In the genomic region with DNA sequence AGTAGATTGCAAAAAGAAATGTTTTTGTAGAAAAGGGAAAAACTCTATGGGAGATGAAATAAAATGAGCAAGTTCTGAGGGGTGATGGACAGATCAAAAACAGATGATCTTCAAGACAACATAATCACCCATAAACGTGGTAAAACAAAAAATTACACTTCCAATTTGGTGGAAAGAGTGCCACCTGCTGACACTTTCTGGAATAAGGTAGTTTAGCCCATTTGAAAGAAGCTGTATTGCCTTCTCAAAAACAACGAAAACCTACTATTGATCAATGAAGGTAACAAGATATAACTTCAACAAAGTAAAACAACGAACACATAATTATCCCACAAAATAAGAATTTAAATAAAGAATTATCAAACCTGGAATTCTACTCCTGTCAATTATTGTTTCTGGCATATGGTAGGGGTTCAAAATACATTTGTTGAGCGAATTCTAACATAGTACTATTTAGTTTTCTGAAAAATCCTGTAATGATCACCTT, we compare ENCODE assay signal across 9 cellular contexts. TPM values are rescaled to one million over a fixed set of nuclear protein-coding genes. Genes with fewer than 3 reads are reported as not detected.
A peak's percentile ranks its signal among the peaks of the same experiment; 100 is the strongest.
DNase-seq lines count a peak whose midpoint lies in the region; ATAC-seq, FAIRE-seq and TF ChIP-seq lines count a peak whose summit lies in the region.
"Had no signal": no experiment of that assay in that cellular context is flagged by ENCODE, and none has a peak within 500 bp of the region (broad histone marks: within the 10 kb centered on the region; RNA-seq: fewer than 3 reads in every experiment).

No MANE protein-coding gene starts in this region.

- intact Hi-C loops in psoas muscle (cut with DNase I): loop anchor here in 1 of 2 donors (5.0 to 10.0 kb wide), 3 partner anchors 210 to 817 kb away; no protein-coding TSS in a partner anchor

- DNase-seq in GM18507 (ENCODE audit: extremely low spot score, insufficient read length, low read depth): no peak
- peak; percentile 58 for DNase-seq in NCI-H748 (lab: John Stamatoyannopoulos, UW; ENCODE audit: unreplicated experiment)
- DNase-seq in activated CD8-positive, alpha-beta memory T cell treated with anti-CD3 and anti-CD28 coated beads, Interleukin-2, amount 10 ng/mL, durations not matched to agents 7 days and 5 days: peak; percentile 69
- peak; percentile 57 for DNase-seq in fibroblast of gingiva (ENCODE audit: low read depth)
- no peak for DNase-seq in psoas muscle

- ATAC-seq in activated CD8-positive, alpha-beta memory T cell treated with anti-CD3 and anti-CD28 coated beads, Interleukin-2, amount 10 ng/mL, durations not matched to agents 7 days and 5 days: no peak
- no peak for ATAC-seq in psoas muscle
- no peak for ATAC-seq in GM21717 (IDR thresholded peaks at IDR 0.05; ENCODE audit: unreplicated experiment)
- no peak for ATAC-seq in GM21786 (IDR thresholded peaks at IDR 0.05; ENCODE audit: unreplicated experiment)

- 34 to 39% (median 35%) methylated on average over 4 of the region's 4 CpGs for WGBS in psoas muscle, 3 donors

- H3K4me3 ChIP-seq in BLaER1 treated with 17β-estradiol and CSF1 and Interleukin-3, amounts not matched to agents 10 nM and 100 nM: peak overlapping the region in 3 of 10 experiments; percentile 14 to 75 (median 74); a peak in 2 of 20 replicates
- H3K4me3 ChIP-seq in psoas muscle: no peak overlapping the region

- H3K36me3 ChIP-seq in BLaER1 treated with 17β-estradiol and CSF1 and Interleukin-3, amounts not matched to agents 10 nM and 100 nM: peaks cover 13 to 37% (median 21%) of the 10 kb centered on the region in 11 experiments
- peaks cover 0 to 14% of the 10 kb centered on the region in 2 donors for H3K36me3 ChIP-seq in psoas muscle (ENCODE audit: insufficient read depth in 1 of 2, low read depth in 1 of 2)

- peaks cover 0 to 25% (median 9%) of the 10 kb centered on the region in 11 experiments; a peak in 9 of 22 replicates for H4K20me1 ChIP-seq in BLaER1 treated with 17β-estradiol and CSF1 and Interleukin-3, amounts not matched to agents 10 nM and 100 nM

- no peak overlapping the region for H3K27ac Mint-ChIP-seq in activated CD8-positive, alpha-beta memory T cell treated with anti-CD3 and anti-CD28 coated beads, Interleukin-2, amount 10 ng/mL, durations not matched to agents 7 days and 5 days
- H3K27ac Mint-ChIP-seq: T-helper 1 cell treated with Interleukin-12 subunit alpha and Interleukin-12 subunit beta and Interleukin-4 antibody, amounts not matched to agents 30 μg/mL and 1 μg/mL, for 36 hours had no signal

- H3K36me3 Mint-ChIP-seq in activated CD8-positive, alpha-beta memory T cell treated with anti-CD3 and anti-CD28 coated beads, Interleukin-2, amount 10 ng/mL, durations not matched to agents 7 days and 5 days: peaks cover 11% of the 10 kb centered on the region

- peak; percentile 69 for TF ChIP-seq CTCF in psoas muscle (IDR thresholded peaks at IDR 0.05)

- H3K9ac ChIP-seq in BLaER1 treated with 17β-estradiol and CSF1 and Interleukin-3, amounts not matched to agents 10 nM and 100 nM: peak overlapping the region in 5 of 11 experiments; percentile 1 to 91 (median 47); a peak in 6 of 22 replicates

- H3K4me1 Mint-ChIP-seq in activated CD8-positive, alpha-beta memory T cell treated with anti-CD3 and anti-CD28 coated beads, Interleukin-2, amount 10 ng/mL, durations not matched to agents 7 days and 5 days: peaks cover 49% of the 10 kb centered on the region

- peak overlapping the region; percentile 35 to 97 (median 92); a peak in 21 of 22 replicates for H3K4me2 ChIP-seq in BLaER1 treated with 17β-estradiol and CSF1 and Interleukin-3, amounts not matched to agents 10 nM and 100 nM

- peak; percentile 88 for FAIRE-seq in GM18507 (lab: Jason Lieb, UNC)

- no peaks in the 10 kb centered on the region for H3K9me3 ChIP-seq in BLaER1 treated with 17β-estradiol and CSF1 and Interleukin-3, amounts not matched to agents 10 nM and 100 nM (replicated peaks in 1 of 11)
- H3K9me3 ChIP-seq in psoas muscle: no peaks in the 10 kb centered on the region

- no peaks in the 10 kb centered on the region for H3K9me3 Mint-ChIP-seq in activated CD8-positive, alpha-beta memory T cell treated with anti-CD3 and anti-CD28 coated beads, Interleukin-2, amount 10 ng/mL, durations not matched to agents 7 days and 5 days (ENCODE audit: low read depth)
- H3K9me3 Mint-ChIP-seq: T-helper 1 cell treated with Interleukin-12 subunit alpha and Interleukin-12 subunit beta and Interleukin-4 antibody, amounts not matched to agents 30 μg/mL and 1 μg/mL, for 36 hours had no signal

- no peaks in the 10 kb centered on the region for H3K27me3 Mint-ChIP-seq in activated CD8-positive, alpha-beta memory T cell treated with anti-CD3 and anti-CD28 coated beads, Interleukin-2, amount 10 ng/mL, durations not matched to agents 7 days and 5 days

- peaks cover 35 to 63% (median 50%) of the 10 kb centered on the region in 10 experiments for H3K4me1 ChIP-seq in BLaER1 treated with 17β-estradiol and CSF1 and Interleukin-3, amounts not matched to agents 10 nM and 100 nM
- H3K4me1 ChIP-seq in psoas muscle: peaks cover 23% of the 10 kb centered on the region

- no peaks in the 10 kb centered on the region for H3K27me3 ChIP-seq in BLaER1 treated with 17β-estradiol and CSF1 and Interleukin-3, amounts not matched to agents 10 nM and 100 nM
- no peaks in the 10 kb centered on the region for H3K27me3 ChIP-seq in psoas muscle (ENCODE audit: insufficient read depth in 3 of 3, low read length in 2 of 3)

- CTCF ChIA-PET in activated CD8-positive, alpha-beta memory T cell treated with anti-CD3 and anti-CD28 coated beads, Interleukin-2, amount 10 ng/mL, durations not matched to agents 7 days and 5 days (lab: Charles Lee): interaction anchor here (0.6 to 8.0 kb wide), 24 partner anchors 9 to 273 kb away, joined by 3 to 105 read pairs (median 4); a partner anchor contains a TSS

- H3K4me3 Mint-ChIP-seq in activated CD8-positive, alpha-beta memory T cell treated with anti-CD3 and anti-CD28 coated beads, Interleukin-2, amount 10 ng/mL, durations not matched to agents 7 days and 5 days: no peak overlapping the region
- H3K4me3 Mint-ChIP-seq: T-helper 1 cell treated with Interleukin-12 subunit alpha and Interleukin-12 subunit beta and Interleukin-4 antibody, amounts not matched to agents 30 μg/mL and 1 μg/mL, for 36 hours had no signal

- peak overlapping the region in 3 of 11 experiments; percentile 2 to 25 (median 10); a peak in 3 of 22 replicates for H3K27ac ChIP-seq in BLaER1 treated with 17β-estradiol and CSF1 and Interleukin-3, amounts not matched to agents 10 nM and 100 nM
- H3K27ac ChIP-seq in psoas muscle: no peak overlapping the region

RNA-seq across cellular contexts. Expression of a gene that starts 2.5 kb away (rescaled TPM):
- 10 to 100 TPM; 20.6 to 21.9 TPM for total RNA-seq in activated CD8-positive, alpha-beta memory T cell treated with anti-CD3 and anti-CD28 coated beads, Interleukin-2, amount 10 ng/mL, durations not matched to agents 7 days and 5 days
- 10 to 100 TPM; 11.6 to 29.1 (median 20.3) TPM for total RNA-seq in psoas muscle
- polyA plus RNA-seq in psoas muscle: 10 to 100 TPM in 1 of 3 donors, 1 to 10 TPM in 2; 6.4 to 12.4 (median 7.6) TPM

RNA-seq across cellular contexts. Expression of a gene that starts 52.6 kb away (rescaled TPM):
- total RNA-seq in activated CD8-positive, alpha-beta memory T cell treated with anti-CD3 and anti-CD28 coated beads, Interleukin-2, amount 10 ng/mL, durations not matched to agents 7 days and 5 days: 10 to 100 TPM; 18.4 to 19.6 TPM
- under 1 TPM; 0.34 to 0.64 (median 0.43) TPM for total RNA-seq in psoas muscle
- polyA plus RNA-seq in psoas muscle: under 1 TPM; 0.06 to 0.13 (median 0.08) TPM

Comparison
In these comparisons a context has a peak if more than half of its experiments do, and no peak if none do; other contexts are left out.
1. DNase-seq: peak in NCI-H748 (single experiment), activated CD8-positive, alpha-beta memory T cell treated with anti-CD3 and anti-CD28 coated beads, Interleukin-2, amount 10 ng/mL, durations not matched to agents 7 days and 5 days (single experiment) and fibroblast of gingiva (single experiment); none in GM18507 (single experiment) and psoas muscle (0 of 2).
2. RNA of a gene that starts 52.6 kb away (total RNA-seq): 18.4 to 19.6 TPM in activated CD8-positive, alpha-beta memory T cell treated with anti-CD3 and anti-CD28 coated beads, Interleukin-2, amount 10 ng/mL, durations not matched to agents 7 days and 5 days; 0.34 to 0.64 TPM in psoas muscle; every median in the first group is over 10 times any median in the second.